In genomic region chr17:40352044-40352778, GRCh38 we compare ENCODE assay signal across 17 cellular contexts. TPM values are rescaled to one million over a fixed set of nuclear protein-coding genes. Genes with fewer than 3 reads are reported as not detected.
DNase-seq lines count a peak whose midpoint lies in the region; ATAC-seq, FAIRE-seq and TF ChIP-seq lines count a peak whose summit lies in the region.
"Had no signal": no experiment of that assay in that cellular context is flagged by ENCODE, and none has a peak within 500 bp of the region (broad histone marks: within the 10 kb centered on the region; RNA-seq: fewer than 3 reads in every experiment).

No MANE protein-coding gene starts in this region.

- H3K27ac Mint-ChIP-seq in activated CD4-positive, alpha-beta T cell treated with anti-CD3 and anti-CD28 coated beads, Interleukin-2, amount 10 ng/mL, durations not matched to agents 7 days and 5 days: peak overlapping the region; percentile 64
- peak overlapping the region; percentile 82 for H3K27ac Mint-ChIP-seq in T-helper 17 cell

- POLR2A ChIA-PET in activated CD4-positive, alpha-beta T cell treated with anti-CD3 and anti-CD28 coated beads, Interleukin-2, amount 10 ng/mL, durations not matched to agents 7 days and 5 days (lab: Charles Lee): no interaction called here
- POLR2A ChIA-PET in HepG2 (lab: Yijun Ruan, JAX): interaction anchor here (0.9 to 4.2 kb wide), 18 partner anchors 7 to 199 kb away, joined by 3 to 34 read pairs (median 4); partner anchors contain the start of genes RARA and WIPF2

- CTCF ChIA-PET in activated CD4-positive, alpha-beta T cell treated with anti-CD3 and anti-CD28 coated beads, Interleukin-2, amount 10 ng/mL, durations not matched to agents 7 days and 5 days (lab: Charles Lee): interaction anchor here (0.5 to 8.7 kb wide), 12 partner anchors 12 to 181 kb away, joined by 3 to 82 read pairs (median 3); partner anchors contain the start of genes GJD3 and RARA
- CTCF ChIA-PET in HepG2 (lab: Yijun Ruan, JAX; ENCODE audit: low intra/inter-chr PET ratio, low total read pairs): interaction anchor here (0.9 to 5.1 kb wide), 3 partner anchors 38 to 48 kb away, joined by 3 to 157 read pairs (median 3); partner anchors contain the start of gene RARA

- TF ChIP-seq EP300 in HepG2 (IDR thresholded peaks at IDR 0.05; ENCODE audit: low read depth in 2 of 2, low read length in 2 of 2) (no peak), HepG2 (CRISPR knock-in tag; IDR thresholded peaks at IDR 0.05; ENCODE audit: borderline replicate concordance) (no peak)

- no TSS peak for BruUV-seq in HepG2 (replicated peaks; lab: Mats Ljungman, UMichigan)

- H3K9me3 ChIP-seq in T-helper 17 cell (ENCODE audit: control insufficient read depth, low read length, poor library complexity, severe bottlenecking) (no peaks in the 10 kb centered on the region), HepG2 (ENCODE audit: low read length) (no peaks in the 10 kb centered on the region), gastrocnemius medialis (no peaks in the 10 kb centered on the region), kidney (ENCODE audit: control insufficient read depth in 1 of 2, low read length in 2 of 2) (no peaks in the 10 kb centered on the region)

- FAIRE-seq in HepG2 (lab: Jason Lieb, UNC) (peak; percentile 21), kidney (lab: Jason Lieb, UNC) (no peak)

- H3K36me3 ChIP-seq in HepG2 (replicated peaks in 1 of 2; ENCODE audit: control insufficient read depth in 1 of 2, insufficient read depth in 2 of 2, low read length in 2 of 2) (peaks cover 29 to 38% of the 10 kb centered on the region in 2 experiments), gastrocnemius medialis (peaks cover 0 to 45% of the 10 kb centered on the region in 2 donors), kidney (ENCODE audit: control insufficient read depth in 1 of 2, insufficient read depth in 2 of 2, low read length in 2 of 2) (peaks cover 20 to 45% of the 10 kb centered on the region in 2 donors)

- H2AFZ ChIP-seq in HepG2 (ENCODE audit: low read length): no peak overlapping the region

- 68% methylated on average over 10 of the region's 10 CpGs for WGBS in HepG2 (ENCODE audit: low lambda C conversion rate)

- H3K27me3 Mint-ChIP-seq in activated CD4-positive, alpha-beta T cell treated with anti-CD3 and anti-CD28 coated beads, Interleukin-2, amount 10 ng/mL, durations not matched to agents 7 days and 5 days: no peaks in the 10 kb centered on the region
- no peaks in the 10 kb centered on the region for H3K27me3 Mint-ChIP-seq in T-helper 17 cell

- peak overlapping the region in 1 of 3 experiments; percentile 22; a peak in 1 of 6 replicates for H3K4me3 ChIP-seq in HepG2 (replicated peaks in 1 of 3; ENCODE audit: insufficient read depth in 1 of 3, low read depth in 2 of 3, low read length in 3 of 3)
- H3K4me3 ChIP-seq in gastrocnemius medialis: no peak overlapping the region
- no peak overlapping the region for H3K4me3 ChIP-seq in kidney (ENCODE audit: low read length in 2 of 2)
- H3K4me3 ChIP-seq: smooth muscle cell had no signal

- TF ChIP-seq CTCF in HepG2 (CRISPR knock-in tag; IDR thresholded peaks at IDR 0.05): no peak
- no peak for TF ChIP-seq CTCF in gastrocnemius medialis (IDR thresholded peaks at IDR 0.05 in 4 of 5, conservative IDR thresholded peaks at IDR 0.05 in 1 of 5)
- no peak for TF ChIP-seq CTCF in kidney (IDR thresholded peaks at IDR 0.05; ENCODE audit: borderline replicate concordance, extremely low read depth, insufficient read depth)

- intact Hi-C loops in HepG2 (cut with micrococcal nuclease; ENCODE audit: unreplicated experiment) (no loop called here), gastrocnemius medialis (cut with DNase I; ENCODE audit: low total_unique reads) (loop anchor here (5.0 to 10.0 kb wide), 2 partner anchors 147 to 160 kb away; no protein-coding TSS in a partner anchor), kidney (cut with DNase I) (loop anchor here (5.0 kb wide), 1 partner anchor 45 kb away; the partner anchor contains the start of gene RARA)

- H3K79me2 ChIP-seq in HepG2 (ENCODE audit: insufficient read depth, low read length): peaks cover 3% of the 10 kb centered on the region

- H3K4me1 Mint-ChIP-seq in activated CD4-positive, alpha-beta T cell treated with anti-CD3 and anti-CD28 coated beads, Interleukin-2, amount 10 ng/mL, durations not matched to agents 7 days and 5 days: peaks cover 46% of the 10 kb centered on the region
- H3K4me1 Mint-ChIP-seq in T-helper 17 cell: peaks cover 22% of the 10 kb centered on the region

- in situ Hi-C loops in HepG2 (cut with HindIII; ENCODE audit: extremely low pct_ligation_motif_present, low pct_unique_long_range_greater_than_20kb): loop anchor here (5.0 to 10.0 kb wide), 2 partner anchors 35 to 147 kb away; no protein-coding TSS in a partner anchor
- in situ Hi-C loops in gastrocnemius medialis (cut with MboI; ENCODE audit: low sequenced_read_pairs in 4 of 4): loop anchor here in 3 of 4 donors (5.0 to 25.0 kb wide), 3 partner anchors 50 to 147 kb away; partner anchors contain the start of gene WIPF2 (in 1 of the 3)

- no peak for DNase-seq in activated CD4-positive, alpha-beta T cell treated with anti-CD3 and anti-CD28 coated beads, Interleukin-2, amount 10 ng/mL, durations not matched to agents 7 days and 5 days
- DNase-seq in activated CD4-positive, alpha-beta T cell treated with anti-CD3 and anti-CD28 coated beads for 48 hours: no peak
- no peak for DNase-seq in T-helper 17 cell
- DNase-seq in HepG2 (ENCODE audit: low spot score): no peak
- no peak for DNase-seq in gastrocnemius medialis
- DNase-seq in NOMO-1 treated with dmso at 0.1 percent for 144 hours (lab: John Stamatoyannopoulos, UW; ENCODE audit: unreplicated experiment): no peak
- DNase-seq in kidney: no peak
- DNase-seq in NOMO-1 (lab: John Stamatoyannopoulos, UW; ENCODE audit: unreplicated experiment in 2 of 2): no peak
- DNase-seq: 8988T; activated CD4-positive, CD25-positive, alpha-beta regulatory T cell; effector CD8-positive, alpha-beta T cell; foreskin keratinocyte; immature natural killer cell had no signal

- no peaks in the 10 kb centered on the region for H3K9me3 Mint-ChIP-seq in activated CD4-positive, alpha-beta T cell treated with anti-CD3 and anti-CD28 coated beads, Interleukin-2, amount 10 ng/mL, durations not matched to agents 7 days and 5 days
- H3K9me3 Mint-ChIP-seq: immature natural killer cell had no signal

- no peak for ATAC-seq in T-helper 17 cell
- ATAC-seq in HepG2: peak; percentile 2; the same call in 2 of the 3 replicates
- ATAC-seq in gastrocnemius medialis: no peak
- ATAC-seq: foreskin keratinocyte had no signal

- no peaks in the 10 kb centered on the region for H4K20me1 ChIP-seq in HepG2 (ENCODE audit: insufficient read depth, low read length)

- no peak overlapping the region for H3K4me3 Mint-ChIP-seq in activated CD4-positive, alpha-beta T cell treated with anti-CD3 and anti-CD28 coated beads, Interleukin-2, amount 10 ng/mL, durations not matched to agents 7 days and 5 days
- peak overlapping the region; percentile 50 for H3K4me3 Mint-ChIP-seq in T-helper 17 cell

- H3K4me1 ChIP-seq in HepG2 (ENCODE audit: insufficient read depth, low read length): peaks cover 59% of the 10 kb centered on the region
- peaks cover 48 to 51% of the 10 kb centered on the region in 2 donors for H3K4me1 ChIP-seq in gastrocnemius medialis
- H3K4me1 ChIP-seq in kidney (ENCODE audit: control insufficient read depth in 1 of 2, insufficient read depth in 1 of 2, low read depth in 1 of 2, low read length in 2 of 2): peaks cover 42 to 63% of the 10 kb centered on the region in 2 donors

- peak overlapping the region; percentile 22; the same call in 1 of the 2 replicates for H3K4me2 ChIP-seq in HepG2 (ENCODE audit: low read depth, low read length)
- H3K4me2 ChIP-seq: smooth muscle cell had no signal

- H3K27me3 ChIP-seq in HepG2 (ENCODE audit: control insufficient read depth in 1 of 2, insufficient read depth in 2 of 2, low read length in 2 of 2) (no peaks in the 10 kb centered on the region), gastrocnemius medialis (no peaks in the 10 kb centered on the region)
- H3K27me3 ChIP-seq: foreskin keratinocyte had no signal

- peaks cover 34% of the 10 kb centered on the region for H3K36me3 Mint-ChIP-seq in activated CD4-positive, alpha-beta T cell treated with anti-CD3 and anti-CD28 coated beads, Interleukin-2, amount 10 ng/mL, durations not matched to agents 7 days and 5 days (ENCODE audit: low read depth)
- peaks cover 3% of the 10 kb centered on the region for H3K36me3 Mint-ChIP-seq in T-helper 17 cell (ENCODE audit: low read depth)

- no peak for TF ChIP-seq RAD21 in HepG2 (CRISPR knock-in tag; IDR thresholded peaks at IDR 0.05)

- H3K9ac ChIP-seq in HepG2 (ENCODE audit: insufficient read depth, low read depth, low read length): 0 out of 2 replicates have a peak overlapping the region, but pooled peaks have one; percentile 3
- no peak overlapping the region for H3K9ac ChIP-seq in kidney (ENCODE audit: low read length in 2 of 2)

- peak overlapping the region; percentile 49 for H3K27ac ChIP-seq in HepG2 (ENCODE audit: extremely low read length, insufficient read depth, low read length)
- peak overlapping the region; percentile 51 to 100 (median 76) for H3K27ac ChIP-seq in gastrocnemius medialis
- H3K27ac ChIP-seq in kidney (ENCODE audit: low read depth in 2 of 2, low read length in 2 of 2): no peak overlapping the region
- H3K27ac ChIP-seq: foreskin keratinocyte had no signal

- TF ChIP-seq POLR2A in HepG2 (IDR thresholded peaks at IDR 0.05; ENCODE audit: insufficient read depth in 1 of 2, low read depth in 2 of 2, low read length in 2 of 2) (no peak), gastrocnemius medialis (IDR thresholded peaks at IDR 0.05) (no peak)

RNA-seq across cellular contexts. Expression of gene GJD3, which starts 12.3 kb away (rescaled TPM):
- total RNA-seq in activated CD4-positive, alpha-beta T cell treated with anti-CD3 and anti-CD28 coated beads, Interleukin-2, amount 10 ng/mL, durations not matched to agents 7 days and 5 days: under 1 TPM in 1 of 2 experiments, not detected in 1; 0.22 TPM
- total RNA-seq in T-helper 17 cell (not detected), HepG2 (2016; rRNA removed; fragmentation: Illumina TruSeq; extraction: Trizol) (not detected in 2 replicates), gastrocnemius medialis (1 to 10 TPM in 1 of 4 donors, under 1 TPM in 1, not detected in 2; 0.98 to 1.2 TPM), kidney (2.6 TPM)
- not detected in 2 replicates for total RNA-seq in HepG2 (2016; cell fraction: cytosol; rRNA removed; fragmentation: Illumina TruSeq; extraction: Trizol; ENCODE audit: low read depth)
- not detected in 2 replicates for total RNA-seq in HepG2 (2016; cell fraction: insoluble cytoplasmic fraction; rRNA removed; fragmentation: Illumina TruSeq; extraction: Trizol)
- not detected in 2 replicates for total RNA-seq in HepG2 (2016; cell fraction: membrane; rRNA removed; fragmentation: Illumina TruSeq; extraction: Trizol)
- not detected in 2 replicates for total RNA-seq in HepG2 (2016; cell fraction: nucleus; rRNA removed; fragmentation: Illumina TruSeq; extraction: Trizol)
- polyA plus RNA-seq in HepG2 (2011; rRNA removed) (not detected in 2 replicates), kidney (ENCODE audit: insufficient read depth, low read depth, low replicate concordance) (not detected)
- not detected in 2 replicates for polyA plus RNA-seq in HepG2 (2011; cell fraction: cytosol; rRNA removed)
- polyA plus RNA-seq in HepG2 (2011; cell fraction: nucleus; rRNA removed): not detected in 2 replicates
- not detected in 2 replicates for polyA plus RNA-seq in HepG2 (2012)
- polyA plus RNA-seq in HepG2 (2016; cell fraction: cytosol; fragmentation: Illumina TruSeq; extraction: Trizol; ENCODE audit: low read depth): not detected in 2 replicates
- polyA plus RNA-seq in HepG2 (2016; cell fraction: insoluble cytoplasmic fraction; fragmentation: Illumina TruSeq; extraction: Trizol; ENCODE audit: low read depth): not detected in 2 replicates
- not detected in 2 replicates for polyA plus RNA-seq in HepG2 (2016; cell fraction: membrane; fragmentation: Illumina TruSeq; extraction: Trizol; ENCODE audit: low read depth)
- not detected in 2 replicates for polyA plus RNA-seq in HepG2 (2016; cell fraction: nucleus; fragmentation: Illumina TruSeq; extraction: Trizol; ENCODE audit: insufficient read depth, low read depth)
- polyA minus RNA-seq in HepG2 (2011; rRNA and poly(A)+ RNA removed; ENCODE audit: low replicate concordance): not detected in 2 replicates
- not detected in 2 replicates for polyA minus RNA-seq in HepG2 (2011; cell fraction: cytosol; rRNA and poly(A)+ RNA removed)
- polyA minus RNA-seq in HepG2 (2011; cell fraction: nucleus; rRNA and poly(A)+ RNA removed): not detected in 2 replicates
- total RNA-seq: foreskin keratinocyte, MCF 10A, SK-MEL-5, smooth muscle cell, temporal lobe had no signal
- polyA plus RNA-seq: foreskin keratinocyte had no signal

RNA-seq across cellular contexts. Expression of gene RARA, which starts 43.2 kb away (rescaled TPM):
- total RNA-seq in activated CD4-positive, alpha-beta T cell treated with anti-CD3 and anti-CD28 coated beads, Interleukin-2, amount 10 ng/mL, durations not matched to agents 7 days and 5 days: 10 to 100 TPM; 66.6 to 66.7 TPM
- total RNA-seq in T-helper 17 cell: 100 to 1,000 TPM in 1 of 2 donors, 10 to 100 TPM in 1; 97.0 to 106 TPM
- 8.6 and 8.9 TPM in 2 replicates for total RNA-seq in HepG2 (2016; rRNA removed; fragmentation: Illumina TruSeq; extraction: Trizol)
- 3.2 and 3.7 TPM in 2 replicates for total RNA-seq in HepG2 (2016; cell fraction: cytosol; rRNA removed; fragmentation: Illumina TruSeq; extraction: Trizol; ENCODE audit: low read depth)
- total RNA-seq in HepG2 (2016; cell fraction: insoluble cytoplasmic fraction; rRNA removed; fragmentation: Illumina TruSeq; extraction: Trizol): 6.7 and 9.5 TPM in 2 replicates
- 8.2 and 11.1 TPM in 2 replicates for total RNA-seq in HepG2 (2016; cell fraction: membrane; rRNA removed; fragmentation: Illumina TruSeq; extraction: Trizol)
- 6.0 and 7.0 TPM in 2 replicates for total RNA-seq in HepG2 (2016; cell fraction: nucleus; rRNA removed; fragmentation: Illumina TruSeq; extraction: Trizol)
- polyA plus RNA-seq in HepG2 (2011; rRNA removed): 6.0 and 6.4 TPM in 2 replicates
- polyA plus RNA-seq in HepG2 (2011; cell fraction: cytosol; rRNA removed): 2.2 and 3.8 TPM in 2 replicates
- 13.2 and 13.3 TPM in 2 replicates for polyA plus RNA-seq in HepG2 (2011; cell fraction: nucleus; rRNA removed)
- polyA plus RNA-seq in HepG2 (2012): 15.4 and 16.1 TPM in 2 replicates
- 3.8 and 5.4 TPM in 2 replicates for polyA plus RNA-seq in HepG2 (2016; cell fraction: cytosol; fragmentation: Illumina TruSeq; extraction: Trizol; ENCODE audit: low read depth)
- polyA plus RNA-seq in HepG2 (2016; cell fraction: insoluble cytoplasmic fraction; fragmentation: Illumina TruSeq; extraction: Trizol; ENCODE audit: low read depth): 12.7 and 17.8 TPM in 2 replicates
- polyA plus RNA-seq in HepG2 (2016; cell fraction: membrane; fragmentation: Illumina TruSeq; extraction: Trizol; ENCODE audit: low read depth): 9.6 and 13.8 TPM in 2 replicates
- 19.0 and 19.4 TPM in 2 replicates for polyA plus RNA-seq in HepG2 (2016; cell fraction: nucleus; fragmentation: Illumina TruSeq; extraction: Trizol; ENCODE audit: insufficient read depth, low read depth)
- 6.4 and 11.7 TPM in 2 replicates for polyA minus RNA-seq in HepG2 (2011; rRNA and poly(A)+ RNA removed; ENCODE audit: low replicate concordance)
- polyA minus RNA-seq in HepG2 (2011; cell fraction: cytosol; rRNA and poly(A)+ RNA removed): 6.7 and 8.2 TPM in 2 replicates
- polyA minus RNA-seq in HepG2 (2011; cell fraction: nucleus; rRNA and poly(A)+ RNA removed): 5.2 and 6.7 TPM in 2 replicates
- 10 to 100 TPM; 20.3 to 67.0 (median 48.4) TPM for total RNA-seq in gastrocnemius medialis
- 45.7 TPM for total RNA-seq in kidney
- polyA plus RNA-seq in kidney (ENCODE audit: insufficient read depth, low read depth, low replicate concordance): 22.5 TPM

Comparison
In these comparisons a context has a peak if more than half of its experiments do, and no peak if none do; other contexts are left out.
1. H3K27ac ChIP-seq: peak in HepG2 (single experiment) and gastrocnemius medialis (4 of 4); none in kidney (0 of 2).